Comparison of ENCODE assay signal across 8 cellular contexts in genomic region chr15:70488002-70488605, GRCh38.
DNase-seq lines count a peak whose midpoint lies in the region; ATAC-seq and TF ChIP-seq lines count a peak whose summit lies in the region.

No MANE protein-coding gene starts in this region.

- H3K27ac Mint-ChIP-seq in activated CD4-positive, alpha-beta T cell treated with anti-CD3 and anti-CD28 coated beads, Interleukin-2, amount 10 ng/mL, durations not matched to agents 7 days and 5 days = no peak overlapping the region

- POLR2A ChIA-PET in activated CD4-positive, alpha-beta T cell treated with anti-CD3 and anti-CD28 coated beads, Interleukin-2, amount 10 ng/mL, durations not matched to agents 7 days and 5 days (lab: Charles Lee) = no interaction called here

- intact Hi-C loops in lower lobe of right lung (cut with DNase I) = no loop called here

- CTCF ChIA-PET in activated CD4-positive, alpha-beta T cell treated with anti-CD3 and anti-CD28 coated beads, Interleukin-2, amount 10 ng/mL, durations not matched to agents 7 days and 5 days (lab: Charles Lee) = interaction anchor here (0.6 to 16.6 kb wide), 23 partner anchors 8 to 1037 kb away, joined by 3 to 219 read pairs (median 4); no protein-coding TSS in a partner anchor

- peak; percentile 54 for DNase-seq in NCI-H345 (lab: John Stamatoyannopoulos, UW)
- no peak for DNase-seq in NCI-H345 treated with DMSO at 0.1 percent for 48 hours (lab: John Stamatoyannopoulos, UW; ENCODE audit: unreplicated experiment)
- DNase-seq in NCI-H226 = peak; percentile 71
- peak; percentile 75 for DNase-seq in activated CD4-positive, alpha-beta T cell treated with anti-CD3 and anti-CD28 coated beads, Interleukin-2, amount 10 ng/mL, durations not matched to agents 7 days and 5 days
- peak; percentile 85 for DNase-seq in dermis blood vessel endothelial cell
- DNase-seq in lower lobe of right lung = peak; percentile 73
- peak; percentile 52 to 66 for DNase-seq in stimulated activated CD8-positive, alpha-beta memory T cell treated with anti-CD3 and anti-CD28 coated beads, Interleukin-2, amount 100 ng/mL, for 48 hours (ENCODE audit: low read depth in 2 of 2)

- peaks cover 61% of the 10 kb centered on the region for H3K27me3 Mint-ChIP-seq in activated CD4-positive, alpha-beta T cell treated with anti-CD3 and anti-CD28 coated beads, Interleukin-2, amount 10 ng/mL, durations not matched to agents 7 days and 5 days

- no peaks in the 10 kb centered on the region for H3K9me3 ChIP-seq in lower lobe of right lung

- H3K36me3 ChIP-seq in lower lobe of right lung = no peaks in the 10 kb centered on the region

- H3K4me1 ChIP-seq in lower lobe of right lung = peaks cover 43% of the 10 kb centered on the region

- no peaks in the 10 kb centered on the region for H3K27me3 ChIP-seq in lower lobe of right lung (ENCODE audit: low read depth)

- ATAC-seq in lower lobe of right lung (peak; percentile 72 to 74), HG03571 (IDR thresholded peaks at IDR 0.05; ENCODE audit: unreplicated experiment) (no peak)

- no peaks in the 10 kb centered on the region for H3K9me3 Mint-ChIP-seq in activated CD4-positive, alpha-beta T cell treated with anti-CD3 and anti-CD28 coated beads, Interleukin-2, amount 10 ng/mL, durations not matched to agents 7 days and 5 days

- no peak overlapping the region for H3K27ac ChIP-seq in lower lobe of right lung

- TF ChIP-seq CTCF in lower lobe of right lung (IDR thresholded peaks at IDR 0.05) = peak; percentile 97

- peaks cover under 1% of the 10 kb centered on the region for H3K36me3 Mint-ChIP-seq in activated CD4-positive, alpha-beta T cell treated with anti-CD3 and anti-CD28 coated beads, Interleukin-2, amount 10 ng/mL, durations not matched to agents 7 days and 5 days (ENCODE audit: low read depth)

- H3K4me3 Mint-ChIP-seq in activated CD4-positive, alpha-beta T cell treated with anti-CD3 and anti-CD28 coated beads, Interleukin-2, amount 10 ng/mL, durations not matched to agents 7 days and 5 days = no peak overlapping the region

- no peak overlapping the region for H3K4me3 ChIP-seq in lower lobe of right lung

- peaks cover 78% of the 10 kb centered on the region for H3K4me1 Mint-ChIP-seq in activated CD4-positive, alpha-beta T cell treated with anti-CD3 and anti-CD28 coated beads, Interleukin-2, amount 10 ng/mL, durations not matched to agents 7 days and 5 days
